Comparison of ENCODE assay signal across 12 cellular contexts in the genomic region with DNA sequence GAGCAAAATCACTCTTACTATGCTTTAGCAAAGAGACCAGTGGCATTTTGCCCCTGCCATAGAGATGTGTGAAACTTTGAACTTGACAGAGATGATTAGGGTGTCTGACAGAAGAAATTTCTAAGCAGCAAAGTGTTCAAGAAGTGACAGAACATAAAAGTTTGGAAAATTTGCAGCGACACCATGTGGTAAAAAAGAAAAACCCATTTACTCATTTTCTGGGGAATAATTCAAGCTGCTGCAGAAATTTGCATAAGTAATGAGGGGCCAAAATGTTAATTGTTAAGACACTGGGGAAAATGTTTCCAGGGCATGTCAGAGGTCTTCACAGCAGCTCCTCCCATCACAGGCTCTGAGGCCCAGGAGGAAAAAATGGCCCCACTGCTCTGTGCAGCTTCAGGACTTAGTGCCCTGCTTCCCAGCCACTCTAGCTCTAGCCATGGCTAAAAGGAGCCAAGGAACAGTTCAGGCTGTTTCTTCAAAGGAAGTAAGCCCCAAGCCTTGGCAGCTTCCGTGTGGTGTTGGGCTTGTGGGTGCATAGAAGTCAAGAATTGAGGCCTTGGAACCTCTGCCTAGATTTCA. TPM values are rescaled to one million over a fixed set of nuclear protein-coding genes. Genes with fewer than 3 reads are reported as not detected.
A peak's percentile ranks its signal among the peaks of the same experiment; 100 is the strongest.
DNase-seq lines count a peak whose midpoint lies in the region; ATAC-seq and TF ChIP-seq lines count a peak whose summit lies in the region.
"Had no signal": no experiment of that assay in that cellular context is flagged by ENCODE, and none has a peak within 500 bp of the region (broad histone marks: within the 10 kb centered on the region; RNA-seq: fewer than 3 reads in every experiment).

No MANE protein-coding gene starts in this region.

- POLR2A ChIA-PET in MCF 10A (lab: Yijun Ruan, JAX), result interaction anchor here (0.5 to 0.6 kb wide), 2 partner anchors 12 to 116 kb away, joined by 3 read pairs; no protein-coding TSS in a partner anchor
- POLR2A ChIA-PET in Panc1 (lab: Charles Lee), result no interaction called here

- H3K36me3 ChIP-seq in breast epithelium (no peaks in the 10 kb centered on the region), Panc1 (ENCODE audit: control insufficient read depth, insufficient read depth, low read length) (no peaks in the 10 kb centered on the region), fibroblast of lung (ENCODE audit: control insufficient read depth, insufficient read depth, low read length) (no peaks in the 10 kb centered on the region), upper lobe of left lung (no peaks in the 10 kb centered on the region)
- H3K36me3 ChIP-seq: BLaER1 treated with 17β-estradiol and CSF1 and Interleukin-3, amounts not matched to agents 10 nM and 100 nM had no signal

- TF ChIP-seq CTCF in MCF 10A (IDR thresholded peaks at IDR 0.05; ENCODE audit: unreplicated experiment), result peak; percentile 31
- TF ChIP-seq CTCF in breast epithelium (IDR thresholded peaks at IDR 0.05), result no peak
- peak; percentile 57 for TF ChIP-seq CTCF in Panc1 (IDR thresholded peaks at IDR 0.05)
- TF ChIP-seq CTCF in fibroblast of lung (conservative IDR thresholded peaks at IDR 0.05 in 1 of 2, IDR thresholded peaks at IDR 0.05 in 1 of 2; ENCODE audit: low read depth in 1 of 2, low read length in 2 of 2), result peak; percentile 9 to 38
- TF ChIP-seq CTCF in upper lobe of left lung (IDR thresholded peaks at IDR 0.05), result peak in 4 of 6 experiments; percentile 14 to 23 (median 21)

- no peaks in the 10 kb centered on the region for H3K27me3 Mint-ChIP-seq in MCF 10A (ENCODE audit: insufficient read depth, unreplicated experiment)

- H3K9me3 Mint-ChIP-seq in MCF 10A (ENCODE audit: unreplicated experiment), result no peaks in the 10 kb centered on the region

- 28 to 37% methylated on average over 2 of the region's 2 CpGs for WGBS in upper lobe of left lung, 2 donors

- intact Hi-C loops in MCF 10A (cut with micrococcal nuclease) (loop anchor here (1.0 to 5.0 kb wide), 4 partner anchors 434 to 1433 kb away; no protein-coding TSS in a partner anchor), breast epithelium (cut with DNase I; ENCODE audit: low total_unique reads) (loop anchor here (10.0 kb wide), 1 partner anchor 54 kb away; no protein-coding TSS in a partner anchor), Panc1 (cut with micrococcal nuclease; ENCODE audit: unreplicated experiment) (no loop called here)

- H3K4me3 Mint-ChIP-seq in MCF 10A (ENCODE audit: unreplicated experiment), result no peak overlapping the region

- H2AFZ ChIP-seq in fibroblast of lung (ENCODE audit: low read length), result no peak overlapping the region

- no peak overlapping the region for H3K4me2 ChIP-seq in fibroblast of lung (ENCODE audit: extremely low read depth, insufficient read depth, low read length)
- H3K4me2 ChIP-seq: BLaER1 treated with 17β-estradiol and CSF1 and Interleukin-3, amounts not matched to agents 10 nM and 100 nM had no signal

- no peaks in the 10 kb centered on the region for H3K4me1 ChIP-seq in breast epithelium
- H3K4me1 ChIP-seq in Panc1 (ENCODE audit: control insufficient read depth, insufficient read depth, low read length), result peaks cover 3% of the 10 kb centered on the region
- no peaks in the 10 kb centered on the region for H3K4me1 ChIP-seq in fibroblast of lung (ENCODE audit: control insufficient read depth, extremely low read depth, insufficient read depth, low read length)
- H3K4me1 ChIP-seq in upper lobe of left lung, result peaks cover 4 to 5% (median 4%) of the 10 kb centered on the region in 4 donors

- BruUV-seq in MCF 10A (replicated peaks; lab: Mats Ljungman, UMichigan) (no TSS peak), Panc1 (replicated peaks; lab: Mats Ljungman, UMichigan) (no TSS peak)

- TF ChIP-seq POLR2A in breast epithelium (IDR thresholded peaks at IDR 0.05), result no peak
- no peak for TF ChIP-seq POLR2A in upper lobe of left lung (IDR thresholded peaks at IDR 0.05)

- H3K4me3 ChIP-seq in breast epithelium, result no peak overlapping the region
- H3K4me3 ChIP-seq in Panc1 (ENCODE audit: low read depth in 2 of 2, low read length in 2 of 2), result no peak overlapping the region
- no peak overlapping the region for H3K4me3 ChIP-seq in fibroblast of lung (replicated peaks in 1 of 4; ENCODE audit: control extremely low read depth in 1 of 4, insufficient read depth in 1 of 4, low read depth in 3 of 4, low read length in 4 of 4)
- no peak overlapping the region for H3K4me3 ChIP-seq in upper lobe of left lung
- H3K4me3 ChIP-seq: BLaER1 treated with 17β-estradiol and CSF1 and Interleukin-3, amounts not matched to agents 10 nM and 100 nM had no signal

- ATAC-seq in Panc1, result no peak; the same call in 1 of the 2 replicates
- no peak for ATAC-seq in upper lobe of left lung (ENCODE audit: low FRiP score in 2 of 2)
- no peak for ATAC-seq in GM19397 (IDR thresholded peaks at IDR 0.05; ENCODE audit: unreplicated experiment)

- H3K27ac ChIP-seq in breast epithelium, result no peak overlapping the region
- H3K27ac ChIP-seq in Panc1 (ENCODE audit: low read length), result no peak overlapping the region
- no peak overlapping the region for H3K27ac ChIP-seq in fibroblast of lung (ENCODE audit: insufficient read depth, low read length)
- H3K27ac ChIP-seq in upper lobe of left lung, result no peak overlapping the region
- H3K27ac ChIP-seq: BLaER1 treated with 17β-estradiol and CSF1 and Interleukin-3, amounts not matched to agents 10 nM and 100 nM had no signal

- H3K79me2 ChIP-seq in fibroblast of lung (ENCODE audit: control insufficient read depth, insufficient read depth, low read length), result no peaks in the 10 kb centered on the region

- no peak overlapping the region for H3K27ac Mint-ChIP-seq in MCF 10A (ENCODE audit: low read depth, unreplicated experiment)

- H3K9ac ChIP-seq in fibroblast of lung (ENCODE audit: insufficient read depth, low read length), result no peak overlapping the region
- H3K9ac ChIP-seq: BLaER1 treated with 17β-estradiol and CSF1 and Interleukin-3, amounts not matched to agents 10 nM and 100 nM had no signal

- no peak for TF ChIP-seq EP300 in upper lobe of left lung (IDR thresholded peaks at IDR 0.05)

- H4K20me1 ChIP-seq in fibroblast of lung (ENCODE audit: control insufficient read depth, extremely low read depth, insufficient read depth, low read length), result no peaks in the 10 kb centered on the region
- H4K20me1 ChIP-seq: BLaER1 treated with 17β-estradiol and CSF1 and Interleukin-3, amounts not matched to agents 10 nM and 100 nM had no signal

- in situ Hi-C loops in Panc1 (cut with HindIII; ENCODE audit: low pct_unique_long_range_greater_than_20kb, low sequenced_read_pairs), result no loop called here

- H3K27me3 ChIP-seq in breast epithelium (no peaks in the 10 kb centered on the region), Panc1 (ENCODE audit: control insufficient read depth, insufficient read depth, low read length) (no peaks in the 10 kb centered on the region), fibroblast of lung (ENCODE audit: control insufficient read depth, insufficient read depth, low read length) (no peaks in the 10 kb centered on the region), upper lobe of left lung (no peaks in the 10 kb centered on the region)

- no peaks in the 10 kb centered on the region for H3K9me3 ChIP-seq in breast epithelium
- no peaks in the 10 kb centered on the region for H3K9me3 ChIP-seq in Panc1 (ENCODE audit: control insufficient read depth, insufficient read depth, low read depth, low read length)
- no peaks in the 10 kb centered on the region for H3K9me3 ChIP-seq in fibroblast of lung (ENCODE audit: control insufficient read depth, insufficient read depth, low read depth, low read length)
- H3K9me3 ChIP-seq in upper lobe of left lung, result no peaks in the 10 kb centered on the region

- DNase-seq in MCF 10A (ENCODE audit: unreplicated experiment) (peak; percentile 38), breast epithelium (ENCODE audit: low spot score in 2 of 2) (no peak), Panc1 (ENCODE audit: low read depth, low spot score) (no peak), fibroblast of lung (ENCODE audit: low read depth in 2 of 2) (peak in 1 of 2 donors; percentile 47), upper lobe of left lung (no peak), DMS79 treated with DMSO at 0.1 percent for 48 hours (lab: John Stamatoyannopoulos, UW) (no peak), NCI-H1092 (lab: John Stamatoyannopoulos, UW) (no peak)
- DNase-seq: activated CD4-positive, alpha-beta T cell treated with anti-CD3 and anti-CD28 coated beads, Interleukin-2, amount 50 U/mL, for 48 hours; mammary epithelial cell; NCI-H524 had no signal

- CTCF ChIA-PET in MCF 10A (lab: Yijun Ruan, JAX) (no interaction called here), Panc1 (lab: Charles Lee) (no interaction called here)

- H3K36me3 Mint-ChIP-seq in MCF 10A (ENCODE audit: insufficient read depth, unreplicated experiment), result no peaks in the 10 kb centered on the region

- peaks cover 5% of the 10 kb centered on the region for H3K4me1 Mint-ChIP-seq in MCF 10A (ENCODE audit: insufficient read depth, unreplicated experiment)

RNA-seq across cellular contexts. Expression of gene AP3B1, which starts 6.1 kb away (rescaled TPM):
- total RNA-seq in MCF 10A (2022), result 39.7 and 40.6 TPM in 2 replicates
- total RNA-seq in breast epithelium, result 10 to 100 TPM; 48.0 to 63.5 (median 48.2) TPM
- total RNA-seq in Panc1 (2021; ENCODE audit: unreplicated experiment), result 55.4 TPM
- 27.3 TPM for polyA plus RNA-seq in Panc1 (2012; ENCODE audit: insufficient read length)
- total RNA-seq in fibroblast of lung, result 50.5 and 56.2 TPM in 2 replicates
- 58.7 and 66.9 TPM in 2 replicates for polyA plus RNA-seq in fibroblast of lung
- 44.8 and 48.6 TPM in 2 replicates for polyA plus RNA-seq in fibroblast of lung (2012)
- 25.2 and 29.5 TPM in 2 replicates for polyA minus RNA-seq in fibroblast of lung (ENCODE audit: low replicate concordance)
- 10 to 100 TPM; 25.7 to 66.9 (median 37.8) TPM for total RNA-seq in upper lobe of left lung

RNA-seq across cellular contexts. Expression of gene SCAMP1, which starts 59.9 kb away (rescaled TPM):
- 26.1 and 29.3 TPM in 2 replicates for total RNA-seq in MCF 10A (2022)
- total RNA-seq in breast epithelium, result 10 to 100 TPM; 31.2 to 52.0 (median 31.8) TPM
- total RNA-seq in Panc1 (2021; ENCODE audit: unreplicated experiment), result 51.3 TPM
- 24.6 TPM for polyA plus RNA-seq in Panc1 (2012; ENCODE audit: insufficient read length)
- total RNA-seq in fibroblast of lung, result 44.9 and 60.6 TPM in 2 replicates
- polyA plus RNA-seq in fibroblast of lung, result 24.1 and 44.3 TPM in 2 replicates
- 18.7 and 31.6 TPM in 2 replicates for polyA plus RNA-seq in fibroblast of lung (2012)
- polyA minus RNA-seq in fibroblast of lung (ENCODE audit: low replicate concordance), result 18.4 and 33.0 TPM in 2 replicates
- total RNA-seq in upper lobe of left lung, result 10 to 100 TPM in 4 of 6 donors, 1 to 10 TPM in 2; 5.3 to 37.3 (median 25.1) TPM

Comparison
In these comparisons a context has a peak if more than half of its experiments do, and no peak if none do; other contexts are left out.
1. CTCF ChIP-seq: peak in MCF 10A (single experiment), Panc1 (single experiment), fibroblast of lung (2 of 2) and upper lobe of left lung (4 of 6); none in breast epithelium (0 of 3).